Comparison of ENCODE assay signal across 1 cellular context in the genomic region with DNA sequence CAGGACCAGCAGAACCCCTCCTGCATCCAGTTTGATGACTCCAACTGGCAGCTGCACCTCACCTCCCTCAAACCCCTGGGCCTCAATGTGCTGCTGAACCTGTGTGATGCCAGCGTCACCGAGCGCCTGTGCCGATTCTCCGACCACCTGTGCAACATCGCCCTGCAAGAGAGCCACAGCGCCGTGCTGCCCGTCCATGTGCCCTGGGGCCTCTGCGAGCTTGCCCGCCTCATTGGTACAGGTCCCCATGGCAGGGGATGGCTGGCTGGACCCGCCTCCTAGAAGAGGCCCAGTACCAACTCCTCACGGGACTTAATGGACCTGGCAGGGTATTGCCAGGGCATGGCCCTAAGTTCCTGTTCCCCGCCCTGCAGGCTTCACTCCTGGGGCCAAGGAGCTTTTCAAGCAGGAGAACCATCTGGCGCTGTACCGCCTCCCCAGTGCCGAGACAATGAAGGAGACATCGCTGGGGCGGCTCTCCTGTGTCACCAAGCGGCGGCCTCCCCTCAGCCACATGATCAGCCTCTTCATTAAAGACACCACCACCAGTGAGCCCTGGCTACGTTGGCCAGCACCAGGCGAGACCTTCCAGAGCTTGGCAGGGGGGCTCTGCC.
TF ChIP-seq lines count a peak whose summit lies in the region.

No MANE protein-coding gene starts in this region.

TF ChIP-seq in HepG2, 621 proteins besides CTCF, POLR2A, EP300 and RAD21:
- TF ChIP-seq ZC3H13 (CRISPR knock-in tag; IDR thresholded peaks at IDR 0.05), result 0 out of 2 replicates have a peak, but pooled peaks have one; percentile 4
- no peak for TF ChIP-seq ZNF510 (CRISPR knock-in tag; IDR thresholded peaks at IDR 0.05; ENCODE audit: low read depth)
